Comparison of ENCODE assay signal across 8 cellular contexts in genomic region chr11:72573380-72573949, GRCh38.
DNase-seq lines count a peak whose midpoint lies in the region; ATAC-seq, FAIRE-seq and TF ChIP-seq lines count a peak whose summit lies in the region.

No MANE protein-coding gene starts in this region.

- WGBS in H1 (ENCODE audit: extremely low coverage in 1 of 2, insufficient coverage in 1 of 2, insufficient read length in 1 of 2, insufficient replicate concordance in 2 of 2, low coverage in 1 of 2, low lambda C conversion rate in 2 of 2, missing lambda C conversion rate in 1 of 2), 2 experiments: 36% methylated on average over 3 of the region's 8 CpGs; no CpG with 5 or more reads in 1 of the 2 experiments

- H3K4me3 ChIP-seq in Peyer's patch (no peak overlapping the region), H1 (ENCODE audit: extremely low read depth in 1 of 4, insufficient read depth in 2 of 4, low read depth in 3 of 4, low read length in 4 of 4) (no peak overlapping the region), colonic mucosa (no peak overlapping the region)

- no peak overlapping the region for H2AK5ac ChIP-seq in H1 (ENCODE audit: low read depth, low read length)

- H3K23me2 ChIP-seq in H1 (ENCODE audit: low read depth, low read length): no peaks in the 10 kb centered on the region

- POLR2A ChIA-PET in H1 (lab: Charles Lee; ENCODE audit: partially characterized antibody): interaction anchor here (0.8 kb wide), 1 partner anchor 102 kb away, joined by 3 read pairs; no protein-coding TSS in a partner anchor

- DNase-seq in GM18507 (ENCODE audit: extremely low spot score, insufficient read length, low read depth) (no peak), Peyer's patch (peak in 2 of 3 donors; percentile 51 to 59), H1 (ENCODE audit: low read depth in 1 of 2, low spot score in 2 of 2) (peak in 1 of 2 experiments; percentile 85), myocyte (ENCODE audit: low read depth) (peak; percentile 37), colonic mucosa (no peak)

- no peak overlapping the region for H3K14ac ChIP-seq in H1 (ENCODE audit: insufficient read length)

- H3K36me3 ChIP-seq in Peyer's patch: no peaks in the 10 kb centered on the region
- no peaks in the 10 kb centered on the region for H3K36me3 ChIP-seq in H1 (ENCODE audit: control insufficient read depth in 2 of 4, insufficient read depth in 4 of 4, low read length in 3 of 4)
- no peaks in the 10 kb centered on the region for H3K36me3 ChIP-seq in colonic mucosa

- H2BK12ac ChIP-seq in H1 (ENCODE audit: low read depth, low read length): no peak overlapping the region

- H3K27me3 ChIP-seq in Peyer's patch: no peaks in the 10 kb centered on the region
- H3K27me3 ChIP-seq in H1 (replicated peaks in 1 of 4; ENCODE audit: control insufficient read depth in 3 of 4, extremely low read depth in 1 of 4, insufficient read depth in 3 of 4, low read length in 3 of 4): no peaks in the 10 kb centered on the region
- no peaks in the 10 kb centered on the region for H3K27me3 ChIP-seq in colonic mucosa

- no peak overlapping the region for H3K4ac ChIP-seq in H1 (replicated peaks; ENCODE audit: insufficient read length, low read depth, low read length)

- no peak overlapping the region for H3K18ac ChIP-seq in H1 (ENCODE audit: extremely low read depth, low read length)

- no peak overlapping the region for H3K4me2 ChIP-seq in H1 (ENCODE audit: insufficient read depth in 1 of 2, low read depth in 2 of 2, low read length in 2 of 2)

- no peak for TF ChIP-seq EP300 in H1 (IDR thresholded peaks at IDR 0.05; ENCODE audit: borderline replicate concordance in 1 of 2, low read depth in 2 of 2, low read length in 2 of 2)

- no peak overlapping the region for H3K56ac ChIP-seq in H1 (replicated peaks; ENCODE audit: insufficient read length, low read depth, low read length)

- H4K91ac ChIP-seq in H1 (replicated peaks; ENCODE audit: insufficient read length, low read length): no peak overlapping the region

- H3K9ac ChIP-seq in H1 (replicated peaks in 1 of 4; ENCODE audit: extremely low read depth in 1 of 4, low read depth in 3 of 4, low read length in 3 of 4) (no peak overlapping the region), colonic mucosa (ENCODE audit: low read depth in 2 of 2, low read length in 2 of 2) (no peak overlapping the region)

- TF ChIP-seq CTCF in C4-2B (conservative IDR thresholded peaks at IDR 0.05) (peak; percentile 85), Peyer's patch (IDR thresholded peaks at IDR 0.05) (peak in 5 of 6 experiments; percentile 34 to 49 (median 42)), H1 (IDR thresholded peaks at IDR 0.05; ENCODE audit: control extremely low read depth in 1 of 3, insufficient read depth in 1 of 3, low read depth in 1 of 3, low read length in 3 of 3) (peak; percentile 78 to 94 (median 89)), colonic mucosa (IDR thresholded peaks at IDR 0.05) (no peak)

- H2BK5ac ChIP-seq in H1 (ENCODE audit: low read depth, low read length): no peak overlapping the region

- ATAC-seq in HG02973 (IDR thresholded peaks at IDR 0.05; ENCODE audit: unreplicated experiment) (no peak), GM21786 (IDR thresholded peaks at IDR 0.05; ENCODE audit: unreplicated experiment) (no peak)

- no peaks in the 10 kb centered on the region for H3K79me2 ChIP-seq in H1 (ENCODE audit: control insufficient read depth in 1 of 2, insufficient read depth in 2 of 2, low read length in 2 of 2)

- H3K79me1 ChIP-seq in H1 (ENCODE audit: low read depth, low read length): no peaks in the 10 kb centered on the region

- H3K27ac ChIP-seq in C4-2B (no peak overlapping the region), Peyer's patch (no peak overlapping the region), H1 (ENCODE audit: low read depth, low read length) (no peak overlapping the region), colonic mucosa (no peak overlapping the region)

- no peaks in the 10 kb centered on the region for H4K20me1 ChIP-seq in H1 (replicated peaks in 1 of 2; ENCODE audit: control insufficient read depth in 1 of 2, insufficient read depth in 2 of 2, low read length in 2 of 2)

- no peaks in the 10 kb centered on the region for H3K9me3 ChIP-seq in Peyer's patch
- no peaks in the 10 kb centered on the region for H3K9me3 ChIP-seq in H1 (ENCODE audit: insufficient read depth in 2 of 2, low read depth in 1 of 2, low read length in 1 of 2)
- no peaks in the 10 kb centered on the region for H3K9me3 ChIP-seq in colonic mucosa

- H3K4me1 ChIP-seq in Peyer's patch: no peaks in the 10 kb centered on the region
- H3K4me1 ChIP-seq in H1 (replicated peaks in 1 of 4; ENCODE audit: control insufficient read depth in 3 of 4, insufficient read depth in 4 of 4, low read length in 3 of 4): no peaks in the 10 kb centered on the region
- no peaks in the 10 kb centered on the region for H3K4me1 ChIP-seq in colonic mucosa

- no peak overlapping the region for H4K5ac ChIP-seq in H1 (ENCODE audit: insufficient read length, low read depth, low read length)

- intact Hi-C loops in colonic mucosa (cut with DNase I): loop anchor here (5.0 kb wide), 1 partner anchor 91 kb away; no protein-coding TSS in a partner anchor

- no peak overlapping the region for H2BK15ac ChIP-seq in H1 (ENCODE audit: low read length)

- no peak overlapping the region for H2BK120ac ChIP-seq in H1 (replicated peaks; ENCODE audit: low read depth, low read length)

- peak; percentile 77 to 81 for TF ChIP-seq RAD21 in H1 (IDR thresholded peaks at IDR 0.05 in 1 of 2, conservative IDR thresholded peaks at IDR 0.05 in 1 of 2; ENCODE audit: low read depth in 2 of 2, low read length in 2 of 2)

- H3K23ac ChIP-seq in H1 (ENCODE audit: insufficient read length): no peak overlapping the region

- FAIRE-seq in GM18507 (lab: Jason Lieb, UNC) (peak; percentile 5), H1 (lab: Jason Lieb, UNC) (peak; percentile 24)

- no peak overlapping the region for H4K8ac ChIP-seq in H1 (ENCODE audit: extremely low read depth, insufficient read depth, low read length)

- H2BK20ac ChIP-seq in H1 (ENCODE audit: low read length): no peak overlapping the region

- H2AFZ ChIP-seq in H1 (ENCODE audit: low read length): no peak overlapping the region; the same call in 1 of the 2 replicates

- CTCF ChIA-PET in H1 (lab: Charles Lee; ENCODE audit: partially characterized antibody): interaction anchor here (0.5 to 5.7 kb wide), 34 partner anchors 9 to 607 kb away, joined by 3 to 62 read pairs (median 5); no protein-coding TSS in a partner anchor

- TF ChIP-seq POLR2A in Peyer's patch (IDR thresholded peaks at IDR 0.05) (no peak), H1 (IDR thresholded peaks at IDR 0.05; ENCODE audit: control extremely low read depth in 1 of 2, low read depth in 2 of 2, low read length in 2 of 2) (no peak)

TF ChIP-seq in H1, 55 proteins besides CTCF, POLR2A, EP300 and RAD21:
- TF ChIP-seq CHD2 (IDR thresholded peaks at IDR 0.05; ENCODE audit: low read length) (0 out of 2 replicates have a peak, but pooled peaks have one; percentile 32), RNF2 (IDR thresholded peaks at IDR 0.05; ENCODE audit: borderline replicate concordance, low read depth, low read length, missing control alignments, poor library complexity, severe bottlenecking) (no peak), GABPA (IDR thresholded peaks at IDR 0.05; ENCODE audit: borderline replicate concordance, insufficient read depth, low read length) (no peak), CREB1 (IDR thresholded peaks at IDR 0.05) (peak; percentile 51; the same call in 1 of the 2 replicates), TAF1 (IDR thresholded peaks at IDR 0.05; ENCODE audit: low read depth, low read length) (no peak), FOSL1 (IDR thresholded peaks at IDR 0.05; ENCODE audit: insufficient read depth, low read depth, low read length) (no peak), MAX (IDR thresholded peaks at IDR 0.05) (0 out of 2 replicates have a peak, but pooled peaks have one; percentile 21), YY1 (IDR thresholded peaks at IDR 0.05; ENCODE audit: low read depth, low read length) (0 out of 2 replicates have a peak, but pooled peaks have one; percentile 7), CEBPB (IDR thresholded peaks at IDR 0.05; ENCODE audit: low read depth, low read length) (no peak), KDM4A (IDR thresholded peaks at IDR 0.05; ENCODE audit: low read depth, low read length, severe bottlenecking) (no peak), HDAC2 (IDR thresholded peaks at IDR 0.05; ENCODE audit: borderline replicate concordance in 1 of 2, low read depth in 2 of 2, low read length in 2 of 2) (no peak), E2F6 (IDR thresholded peaks at IDR 0.05) (no peak), ZNF274 (IDR thresholded peaks at IDR 0.05; ENCODE audit: borderline replicate concordance, extremely low read depth, low read length) (no peak), CTBP2 (IDR thresholded peaks at IDR 0.05; ENCODE audit: borderline replicate concordance, insufficient read depth, insufficient read length, low read length) (no peak), SP2 (IDR thresholded peaks at IDR 0.05; ENCODE audit: low read length) (no peak), PHF8 (conservative IDR thresholded peaks at IDR 0.05; ENCODE audit: low read depth, low read length) (no peak), POU5F1 (IDR thresholded peaks at IDR 0.05; ENCODE audit: low read depth, low read length) (no peak), RXRA (IDR thresholded peaks at IDR 0.05; ENCODE audit: insufficient read depth, low read depth, low read length) (peak; percentile 90; the same call in 1 of the 2 replicates), SIX5 (IDR thresholded peaks at IDR 0.05; ENCODE audit: low read depth, low read length) (no peak), GTF2F1 (IDR thresholded peaks at IDR 0.05; ENCODE audit: borderline replicate concordance, low read depth, low read length) (no peak)

Comparison
In these comparisons a context has a peak if more than half of its experiments do, and no peak if none do; other contexts are left out.
1. DNase-seq: peak in Peyer's patch (2 of 3) and myocyte (single experiment); none in GM18507 (single experiment) and colonic mucosa (single experiment).